Comparison of ENCODE assay signal across 10 cellular contexts in the genomic region with DNA sequence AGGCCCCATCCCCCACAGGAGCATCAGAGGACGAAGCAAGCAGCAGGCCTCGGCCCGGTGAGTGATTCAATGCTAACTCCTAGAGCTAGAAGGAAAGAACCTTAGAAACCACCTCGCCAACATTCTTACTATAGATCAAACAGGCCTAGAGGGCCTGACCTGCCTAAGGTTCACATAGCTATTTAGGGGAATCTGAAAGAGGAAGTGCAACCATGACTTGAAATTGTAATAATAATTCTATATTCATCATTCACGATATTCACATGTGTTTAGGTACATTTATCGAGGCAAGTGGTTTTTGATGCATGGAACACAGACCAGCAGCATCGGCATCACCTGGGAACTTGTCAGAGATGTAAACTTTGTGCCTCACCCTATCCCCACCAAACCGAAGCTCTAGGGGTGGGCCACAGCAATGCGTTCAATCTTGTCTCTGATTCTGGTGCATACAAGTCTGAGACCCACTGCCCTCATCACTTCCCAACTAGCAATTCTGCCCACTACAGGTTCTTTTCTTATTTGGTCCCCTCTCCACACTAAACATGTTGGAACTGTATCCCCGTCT.
A peak's percentile ranks its signal among the peaks of the same experiment; 100 is the strongest.
DNase-seq lines count a peak whose midpoint lies in the region; ATAC-seq, FAIRE-seq and TF ChIP-seq lines count a peak whose summit lies in the region.
"Had no signal": no experiment of that assay in that cellular context is flagged by ENCODE, and none has a peak within 500 bp of the region (broad histone marks: within the 10 kb centered on the region; RNA-seq: fewer than 3 reads in every experiment).

No MANE protein-coding gene starts in this region.

- CTCF ChIA-PET in K562 (lab: Yijun Ruan, JAX; ENCODE audit: low intra/inter-chr PET ratio) (no interaction called here), PC-9 (lab: Charles Lee) (no interaction called here)

- no TSS peak for BruUV-seq in K562 (replicated peaks; lab: Mats Ljungman, UMichigan)
- no TSS peak for BruUV-seq in PC-9 (replicated peaks; lab: Mats Ljungman, UMichigan)

- WGBS in K562 (ENCODE audit: insufficient coverage, low coverage, missing lambda C conversion rate), result 6% methylated on average over 10 of the region's 10 CpGs

- H3K4me1 ChIP-seq in K562 (replicated peaks in 1 of 2; ENCODE audit: control insufficient read depth in 2 of 2, insufficient read depth in 2 of 2, low read length in 2 of 2) (no peaks in the 10 kb centered on the region), PC-9 (replicated peaks; ENCODE audit: insufficient read depth) (no peaks in the 10 kb centered on the region)

- peaks cover 3 to 9% of the 10 kb centered on the region in 2 experiments; a peak in 3 of 5 replicates for H3K27me3 ChIP-seq in K562 (ENCODE audit: control insufficient read depth in 2 of 2, insufficient read depth in 2 of 2, low read length in 2 of 2)
- no peaks in the 10 kb centered on the region for H3K27me3 ChIP-seq in PC-9 (ENCODE audit: insufficient read depth, low read depth)
- H3K27me3 ChIP-seq: cardiac muscle cell had no signal

- no peaks in the 10 kb centered on the region for H3K79me2 ChIP-seq in K562 (ENCODE audit: control insufficient read depth, insufficient read depth, low read length)
- H3K79me2 ChIP-seq in PC-9 (ENCODE audit: low read depth), result no peaks in the 10 kb centered on the region

- in situ Hi-C loops in K562 (cut with MboI), result no loop called here

- DNase-seq in K562 (ENCODE audit: extremely low read depth in 1 of 4, low spot score in 3 of 4) (no peak), middle frontal gyrus (ENCODE audit: extremely low spot score, low spot score) (no peak), PC-9 (no peak), HCEC 1CT (no peak), dermis blood vessel endothelial cell (no peak)
- DNase-seq: posterior cingulate gyrus had no signal

- H3K4me2 ChIP-seq in K562 (ENCODE audit: insufficient read depth, low read length), result no peak overlapping the region
- H3K4me2 ChIP-seq in PC-9, result no peak overlapping the region

- intact Hi-C loops in K562 (cut with micrococcal nuclease) (no loop called here), PC-9 (cut with micrococcal nuclease; ENCODE audit: unreplicated experiment) (no loop called here)

- TF ChIP-seq POLR2A in K562 (conservative IDR thresholded peaks at IDR 0.05), result no peak

- H2AFZ ChIP-seq in K562 (ENCODE audit: low read depth, low read length), result no peak overlapping the region
- no peak overlapping the region for H2AFZ ChIP-seq in PC-9

- H3K9ac ChIP-seq in K562 (ENCODE audit: insufficient read depth in 1 of 2, low read depth in 2 of 2, low read length in 2 of 2), result no peak overlapping the region

- H3K4me3 ChIP-seq in K562 (no peak overlapping the region), PC-9 (no peak overlapping the region)
- H3K4me3 ChIP-seq: cardiac muscle cell had no signal

- TF ChIP-seq EP300 in K562 (IDR thresholded peaks at IDR 0.05; ENCODE audit: low read length), result no peak

- no peak for TF ChIP-seq RAD21 in K562 (CRISPR knock-in tag; conservative IDR thresholded peaks at IDR 0.05 in 1 of 2, IDR thresholded peaks at IDR 0.05 in 1 of 2)

- no peaks in the 10 kb centered on the region for H3F3A ChIP-seq in PC-9 (ENCODE audit: insufficient read depth, low read depth)

- no peaks in the 10 kb centered on the region for H3K9me2 ChIP-seq in PC-9 (ENCODE audit: insufficient read depth)

- H3K27ac ChIP-seq in K562 (ENCODE audit: extremely low read depth, low read depth, low read length) (no peak overlapping the region), PC-9 (no peak overlapping the region)
- H3K27ac ChIP-seq: cardiac muscle cell had no signal

- POLR2A ChIA-PET in K562 (lab: Yijun Ruan, JAX), result no interaction called here
- POLR2A ChIA-PET in PC-9 (lab: Charles Lee; ENCODE audit: unreplicated experiment), result no interaction called here

- H3K36me3 ChIP-seq in K562 (ENCODE audit: control insufficient read depth, insufficient read depth, low read length) (no peaks in the 10 kb centered on the region), PC-9 (ENCODE audit: low read depth) (no peaks in the 10 kb centered on the region)
- H3K36me3 ChIP-seq: cardiac muscle cell had no signal

- ATAC-seq in GM18502 (IDR thresholded peaks at IDR 0.05; ENCODE audit: poor library complexity, unreplicated experiment) (peak; percentile 69), GM21367 (IDR thresholded peaks at IDR 0.05; ENCODE audit: unreplicated experiment) (peak; percentile 61), HG03159 (IDR thresholded peaks at IDR 0.05; ENCODE audit: unreplicated experiment) (peak; percentile 72), K562 (no peak)

- no peak for FAIRE-seq in K562 (lab: Jason Lieb, UNC)

- H4K20me1 ChIP-seq in K562 (replicated peaks; ENCODE audit: control insufficient read depth, insufficient read depth, low read length) (no peaks in the 10 kb centered on the region), PC-9 (ENCODE audit: insufficient read depth) (no peaks in the 10 kb centered on the region)

- H3K9me1 ChIP-seq in K562 (ENCODE audit: control insufficient read depth, insufficient read depth, low read length), result no peaks in the 10 kb centered on the region

- TF ChIP-seq CTCF in K562 (IDR thresholded peaks at IDR 0.05 in 2 of 3, conservative IDR thresholded peaks at IDR 0.05 in 1 of 3; ENCODE audit: insufficient read depth in 2 of 3, low read depth in 1 of 3, low read length in 3 of 3), result no peak
- TF ChIP-seq CTCF in PC-9 (conservative IDR thresholded peaks at IDR 0.05), result no peak

- H3K9me3 ChIP-seq in K562 (replicated peaks; ENCODE audit: control insufficient read depth, insufficient read depth, low read depth, low read length) (peaks cover 2% of the 10 kb centered on the region; the same call in 1 of the 2 replicates), PC-9 (ENCODE audit: insufficient read depth, low read depth) (no peaks in the 10 kb centered on the region)

TF ChIP-seq in K562, 482 proteins besides CTCF, POLR2A, EP300 and RAD21:
- TF ChIP-seq GATA2 (CRISPR knock-in tag; IDR thresholded peaks at IDR 0.05), result no peak
- peak; percentile 70; the same call in 1 of the 2 replicates for TF ChIP-seq SPI1 (IDR thresholded peaks at IDR 0.05; ENCODE audit: borderline replicate concordance, low read depth, low read length)
TF ChIP-seq in K562: peak in this region for 1.
